1 cellular context compared by ENCODE assay signal in the genomic region with DNA sequence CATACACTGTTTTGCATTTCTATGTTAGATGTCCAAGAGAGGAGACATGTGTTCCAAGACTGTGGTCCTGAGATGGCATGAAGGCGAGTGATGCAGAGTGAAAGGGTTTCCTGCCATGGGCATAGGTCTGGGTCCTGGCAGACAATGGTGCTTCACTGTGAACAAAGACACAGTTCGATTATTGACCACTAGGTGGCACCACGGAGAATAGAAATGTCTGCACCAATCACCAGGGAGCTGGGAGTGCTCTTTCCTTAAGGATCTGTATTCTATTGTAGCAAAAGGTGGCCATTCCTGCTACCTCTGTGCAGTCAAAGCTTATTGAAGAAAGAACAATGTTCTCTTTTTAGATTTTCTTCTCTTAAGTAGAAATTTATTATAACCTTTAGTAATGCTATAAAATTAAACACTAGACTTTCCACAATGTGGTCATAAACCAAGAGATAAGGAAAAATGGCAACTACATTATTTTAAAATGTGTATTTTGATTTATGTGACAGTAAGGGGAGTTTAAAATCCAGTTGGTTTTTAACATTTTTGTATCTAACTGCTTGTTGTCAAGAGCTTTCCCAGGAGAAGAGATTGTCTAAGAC.
TF ChIP-seq lines count a peak whose summit lies in the region.

No MANE protein-coding gene starts in this region.

TF ChIP-seq in HCT116, 20 proteins besides CTCF, POLR2A, EP300 and RAD21 (continued from another document):
- TF ChIP-seq, protein P1, sequence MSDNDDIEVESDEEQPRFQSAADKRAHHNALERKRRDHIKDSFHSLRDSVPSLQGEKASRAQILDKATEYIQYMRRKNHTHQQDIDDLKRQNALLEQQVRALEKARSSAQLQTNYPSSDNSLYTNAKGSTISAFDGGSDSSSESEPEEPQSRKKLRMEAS (IDR thresholded peaks at IDR 0.05), result no peak
- no peak for TF ChIP-seq SRF (IDR thresholded peaks at IDR 0.05; ENCODE audit: low read depth)
- TF ChIP-seq, protein P2, sequence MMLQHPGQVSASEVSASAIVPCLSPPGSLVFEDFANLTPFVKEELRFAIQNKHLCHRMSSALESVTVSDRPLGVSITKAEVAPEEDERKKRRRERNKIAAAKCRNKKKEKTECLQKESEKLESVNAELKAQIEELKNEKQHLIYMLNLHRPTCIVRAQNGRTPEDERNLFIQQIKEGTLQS (IDR thresholded peaks at IDR 0.05), result no peak
- no peak for TF ChIP-seq EZH2phosphoT487 (IDR thresholded peaks at IDR 0.05; ENCODE audit: borderline replicate concordance)
